Comparison of ENCODE assay signal across 1 cellular context in the genomic region with DNA sequence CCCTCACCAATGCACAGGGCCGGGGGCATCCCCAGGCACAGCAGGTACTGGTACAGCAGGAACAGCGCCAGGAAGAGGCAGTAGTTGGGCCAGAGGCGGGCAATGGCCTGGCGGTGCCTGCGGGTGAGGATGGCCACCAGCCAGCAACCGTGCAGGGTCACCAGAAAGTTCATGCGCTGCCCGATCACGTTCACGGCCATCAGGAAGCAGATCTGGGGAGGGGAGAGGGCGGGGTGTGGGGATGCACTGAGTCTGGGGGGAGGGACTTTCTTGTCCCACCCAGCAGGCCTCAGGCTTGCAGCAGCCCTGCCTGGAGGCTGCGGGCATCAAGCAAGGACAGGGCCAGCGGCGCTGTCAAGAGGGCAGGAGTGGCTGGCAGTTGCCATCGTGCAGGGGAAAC.
TF ChIP-seq lines count a peak whose summit lies in the region.

No MANE protein-coding gene starts in this region.

TF ChIP-seq in SK-N-SH treated with all-trans-retinoic acid at 6 μM for 48 hours, 23 proteins besides CTCF, POLR2A, EP300 and RAD21 (continued from another document):
- TF ChIP-seq ARNTL (CRISPR knock-in tag; IDR thresholded peaks at IDR 0.05; ENCODE audit: borderline replicate concordance, low read depth), result no peak
